ENCODE assay signal across 8 cellular contexts in the genomic region with DNA sequence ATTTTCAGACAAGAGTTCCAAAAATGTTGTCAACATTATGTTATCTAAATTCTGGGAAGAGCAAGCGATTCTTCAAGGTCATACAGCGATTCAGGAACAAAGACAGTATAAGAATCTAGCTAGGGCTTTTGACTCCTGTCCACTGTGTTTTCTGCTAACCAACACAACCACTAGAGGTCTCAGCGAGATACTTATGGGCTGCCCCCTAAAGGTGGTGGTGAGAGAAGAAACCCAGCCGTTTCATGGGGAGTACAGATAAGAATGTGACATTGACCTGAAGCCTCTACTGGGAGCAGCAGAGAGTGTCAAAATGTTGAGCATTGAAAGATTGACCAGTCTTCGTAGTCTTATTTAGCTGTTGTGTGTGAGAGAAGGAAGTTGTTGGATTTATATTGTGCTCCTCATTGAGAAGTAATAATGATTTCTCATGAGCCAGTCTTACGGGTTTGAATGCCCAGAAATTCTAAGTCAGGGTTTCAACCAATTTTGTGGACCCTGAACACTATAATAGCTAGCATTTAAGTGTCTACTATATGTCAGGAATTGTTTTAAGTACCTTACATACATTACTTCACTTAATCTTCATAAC.
A peak's percentile ranks its signal among the peaks of the same experiment; 100 is the strongest.
DNase-seq lines count a peak whose midpoint lies in the region; ATAC-seq, FAIRE-seq and TF ChIP-seq lines count a peak whose summit lies in the region.

No MANE protein-coding gene starts in this region.

- in situ Hi-C loops in HepG2 (cut with HindIII; ENCODE audit: extremely low pct_ligation_motif_present, low pct_unique_long_range_greater_than_20kb): loop anchor here (5.0 to 25.0 kb wide), 3 partner anchors 97 to 547 kb away; a partner anchor contains a TSS

- DNase-seq in AG08395 (ENCODE audit: low spot score): peak; percentile 81
- DNase-seq in NCI-H1436 treated with DMSO at 0.1 percent for 48 hours (lab: John Stamatoyannopoulos, UW): peak; percentile 26
- peak; percentile 56 for DNase-seq in T-helper 2 cell treated with Interferon-gamma antibody and Interleukin-4, amounts not matched to agents 5 μg/mL and 100 μg/mL, for 36 hours (ENCODE audit: low spot score)
- peak; percentile 74 for DNase-seq in bronchial epithelial cell (ENCODE audit: low read depth)
- DNase-seq in HepG2 (ENCODE audit: low spot score): peak; percentile 92
- DNase-seq in stimulated activated CD8-positive, alpha-beta memory T cell treated with anti-CD3 and anti-CD28 coated beads, Interleukin-7, amount 100 ng/mL, for 1 hour (ENCODE audit: low read depth in 2 of 2): peak; percentile 3 to 22

- no peaks in the 10 kb centered on the region for H3K27me3 ChIP-seq in bronchial epithelial cell (ENCODE audit: control insufficient read depth, insufficient read depth, low read length)
- H3K27me3 ChIP-seq in HepG2 (ENCODE audit: control insufficient read depth in 1 of 2, insufficient read depth in 2 of 2, low read length in 2 of 2): no peaks in the 10 kb centered on the region

- TF ChIP-seq EP300 in HepG2 (IDR thresholded peaks at IDR 0.05; ENCODE audit: low read depth in 2 of 2, low read length in 2 of 2): peak in 1 of 2 experiments; percentile 63; a peak in 2 of 4 replicates
- no peak for TF ChIP-seq EP300 in HepG2 (CRISPR knock-in tag; IDR thresholded peaks at IDR 0.05; ENCODE audit: borderline replicate concordance)

- no peak overlapping the region for H3K27ac Mint-ChIP-seq in T-helper 2 cell treated with Interferon-gamma antibody and Interleukin-4, amounts not matched to agents 5 μg/mL and 100 μg/mL, for 36 hours

- no peak overlapping the region for H2AFZ ChIP-seq in HepG2 (ENCODE audit: low read length)

- no peak overlapping the region for H3K9ac ChIP-seq in HepG2 (ENCODE audit: insufficient read depth, low read depth, low read length)

- peak; percentile 100 for ATAC-seq in GM18505 (IDR thresholded peaks at IDR 0.05; ENCODE audit: unreplicated experiment)
- peak; percentile 100 for ATAC-seq in HG02884 (IDR thresholded peaks at IDR 0.05; ENCODE audit: unreplicated experiment)
- peak; percentile 100 for ATAC-seq in HepG2

- peak; percentile 94 for TF ChIP-seq CTCF in bronchial epithelial cell (IDR thresholded peaks at IDR 0.05; ENCODE audit: insufficient read depth, low read length, severe bottlenecking)
- TF ChIP-seq CTCF in HepG2 (CRISPR knock-in tag; IDR thresholded peaks at IDR 0.05): peak; percentile 92

- intact Hi-C loops in HepG2 (cut with micrococcal nuclease; ENCODE audit: unreplicated experiment): loop anchor here (1.0 to 10.0 kb wide), 5 partner anchors 23 to 550 kb away; no protein-coding TSS in a partner anchor

- H3K4me2 ChIP-seq in HepG2 (ENCODE audit: low read depth, low read length): 0 out of 2 replicates have a peak overlapping the region, but pooled peaks have one; percentile 28

- TF ChIP-seq POLR2A in GM18505 (IDR thresholded peaks at IDR 0.05; ENCODE audit: borderline replicate concordance, extremely low read depth, insufficient read depth, insufficient read length) (no peak), HepG2 (IDR thresholded peaks at IDR 0.05; ENCODE audit: insufficient read depth in 1 of 2, low read depth in 2 of 2, low read length in 2 of 2) (no peak)

- no peaks in the 10 kb centered on the region for H3K9me3 Mint-ChIP-seq in T-helper 2 cell treated with Interferon-gamma antibody and Interleukin-4, amounts not matched to agents 5 μg/mL and 100 μg/mL, for 36 hours

- H3K9me3 ChIP-seq in HepG2 (ENCODE audit: low read length): no peaks in the 10 kb centered on the region

- no peak overlapping the region for H3K4me3 Mint-ChIP-seq in T-helper 2 cell treated with Interferon-gamma antibody and Interleukin-4, amounts not matched to agents 5 μg/mL and 100 μg/mL, for 36 hours

- FAIRE-seq in bronchial epithelial cell (lab: Jason Lieb, UNC): no peak
- FAIRE-seq in HepG2 (lab: Jason Lieb, UNC): peak; percentile 77

- peaks cover 5% of the 10 kb centered on the region for H3K4me1 Mint-ChIP-seq in T-helper 2 cell treated with Interferon-gamma antibody and Interleukin-4, amounts not matched to agents 5 μg/mL and 100 μg/mL, for 36 hours (ENCODE audit: low read depth)

- TF ChIP-seq RAD21 in HepG2 (CRISPR knock-in tag; IDR thresholded peaks at IDR 0.05): peak; percentile 89

- H3K36me3 ChIP-seq in bronchial epithelial cell (ENCODE audit: control insufficient read depth, insufficient read depth, low read length): no peaks in the 10 kb centered on the region
- no peaks in the 10 kb centered on the region for H3K36me3 ChIP-seq in HepG2 (replicated peaks in 1 of 2; ENCODE audit: control insufficient read depth in 1 of 2, insufficient read depth in 2 of 2, low read length in 2 of 2)

- H3K79me2 ChIP-seq in HepG2 (ENCODE audit: insufficient read depth, low read length): no peaks in the 10 kb centered on the region

- no TSS peak for BruUV-seq in HepG2 (replicated peaks; lab: Mats Ljungman, UMichigan)

- H3K4me3 ChIP-seq in bronchial epithelial cell (ENCODE audit: low read depth, low read length): no peak overlapping the region
- H3K4me3 ChIP-seq in HepG2 (replicated peaks in 1 of 3; ENCODE audit: insufficient read depth in 1 of 3, low read depth in 2 of 3, low read length in 3 of 3): no peak overlapping the region

- H4K20me1 ChIP-seq in HepG2 (ENCODE audit: insufficient read depth, low read length): no peaks in the 10 kb centered on the region

- 17% methylated on average over 6 of the region's 6 CpGs for WGBS in HepG2 (ENCODE audit: low lambda C conversion rate)

- H3K36me3 Mint-ChIP-seq in T-helper 2 cell treated with Interferon-gamma antibody and Interleukin-4, amounts not matched to agents 5 μg/mL and 100 μg/mL, for 36 hours (ENCODE audit: low read depth): no peaks in the 10 kb centered on the region

- peaks cover 19% of the 10 kb centered on the region for H3K27me3 Mint-ChIP-seq in T-helper 2 cell treated with Interferon-gamma antibody and Interleukin-4, amounts not matched to agents 5 μg/mL and 100 μg/mL, for 36 hours (ENCODE audit: low read depth)

- CTCF ChIA-PET in HepG2 (lab: Yijun Ruan, JAX; ENCODE audit: low intra/inter-chr PET ratio, low total read pairs): interaction anchor here (0.6 to 2.2 kb wide), 14 partner anchors 9 to 547 kb away, joined by 3 to 37 read pairs (median 4); a partner anchor contains a TSS

- H3K27ac ChIP-seq in HepG2 (ENCODE audit: extremely low read length, insufficient read depth, low read length): no peak overlapping the region

- peaks cover 35% of the 10 kb centered on the region for H3K4me1 ChIP-seq in HepG2 (ENCODE audit: insufficient read depth, low read length)

- POLR2A ChIA-PET in HepG2 (lab: Yijun Ruan, JAX): interaction anchor here (1.2 to 3.2 kb wide), 8 partner anchors 10 to 168 kb away, joined by 3 to 24 read pairs (median 4); a partner anchor contains a TSS

TF ChIP-seq in HepG2, 621 proteins besides CTCF, POLR2A, EP300 and RAD21 (continues in another document):
- no peak for TF ChIP-seq KLF15 (CRISPR knock-in tag; IDR thresholded peaks at IDR 0.05; ENCODE audit: borderline replicate concordance)
- TF ChIP-seq ZNF331 (CRISPR knock-in tag; IDR thresholded peaks at IDR 0.05): peak; percentile 89
- no peak; the same call in 1 of the 2 replicates for TF ChIP-seq RXRA (CRISPR knock-in tag; IDR thresholded peaks at IDR 0.05)
- peak; percentile 79 for TF ChIP-seq MED1 (CRISPR knock-in tag; IDR thresholded peaks at IDR 0.05)
- TF ChIP-seq ERF (CRISPR knock-in tag; IDR thresholded peaks at IDR 0.05): peak; percentile 57
- TF ChIP-seq MAF1 (CRISPR knock-in tag; IDR thresholded peaks at IDR 0.05; ENCODE audit: borderline replicate concordance): no peak
- TF ChIP-seq MAFG (CRISPR knock-in tag; IDR thresholded peaks at IDR 0.05): no peak
- TF ChIP-seq FOXP1 (IDR thresholded peaks at IDR 0.05): no peak
- TF ChIP-seq FOXP1 (CRISPR knock-in tag; IDR thresholded peaks at IDR 0.05): peak; percentile 34; the same call in 1 of the 2 replicates
- peak; percentile 61; the same call in 1 of the 2 replicates for TF ChIP-seq HMG20A (CRISPR knock-in tag; IDR thresholded peaks at IDR 0.05; ENCODE audit: borderline replicate concordance)
- no peak for TF ChIP-seq CAMTA2 (CRISPR knock-in tag; IDR thresholded peaks at IDR 0.05; ENCODE audit: borderline replicate concordance)
- TF ChIP-seq SALL1 (CRISPR knock-in tag; IDR thresholded peaks at IDR 0.05): peak; percentile 58; the same call in 1 of the 2 replicates
- TF ChIP-seq RARA (CRISPR knock-in tag; IDR thresholded peaks at IDR 0.05): peak; percentile 59
- 0 out of 2 replicates have a peak, but pooled peaks have one; percentile 43 for TF ChIP-seq ZSCAN25 (CRISPR knock-in tag; IDR thresholded peaks at IDR 0.05)
- TF ChIP-seq RXRB (CRISPR knock-in tag; IDR thresholded peaks at IDR 0.05; ENCODE audit: borderline replicate concordance): peak; percentile 81
- TF ChIP-seq YEATS2 (CRISPR knock-in tag; IDR thresholded peaks at IDR 0.05; ENCODE audit: borderline replicate concordance): peak; percentile 43; the same call in 1 of the 2 replicates
- TF ChIP-seq ZNF343 (CRISPR knock-in tag; IDR thresholded peaks at IDR 0.05): no peak
- TF ChIP-seq IKZF1 (IDR thresholded peaks at IDR 0.05): no peak
- peak; percentile 29; the same call in 1 of the 2 replicates for TF ChIP-seq ZBTB7B (CRISPR knock-in tag; IDR thresholded peaks at IDR 0.05)
- TF ChIP-seq, protein P1, sequence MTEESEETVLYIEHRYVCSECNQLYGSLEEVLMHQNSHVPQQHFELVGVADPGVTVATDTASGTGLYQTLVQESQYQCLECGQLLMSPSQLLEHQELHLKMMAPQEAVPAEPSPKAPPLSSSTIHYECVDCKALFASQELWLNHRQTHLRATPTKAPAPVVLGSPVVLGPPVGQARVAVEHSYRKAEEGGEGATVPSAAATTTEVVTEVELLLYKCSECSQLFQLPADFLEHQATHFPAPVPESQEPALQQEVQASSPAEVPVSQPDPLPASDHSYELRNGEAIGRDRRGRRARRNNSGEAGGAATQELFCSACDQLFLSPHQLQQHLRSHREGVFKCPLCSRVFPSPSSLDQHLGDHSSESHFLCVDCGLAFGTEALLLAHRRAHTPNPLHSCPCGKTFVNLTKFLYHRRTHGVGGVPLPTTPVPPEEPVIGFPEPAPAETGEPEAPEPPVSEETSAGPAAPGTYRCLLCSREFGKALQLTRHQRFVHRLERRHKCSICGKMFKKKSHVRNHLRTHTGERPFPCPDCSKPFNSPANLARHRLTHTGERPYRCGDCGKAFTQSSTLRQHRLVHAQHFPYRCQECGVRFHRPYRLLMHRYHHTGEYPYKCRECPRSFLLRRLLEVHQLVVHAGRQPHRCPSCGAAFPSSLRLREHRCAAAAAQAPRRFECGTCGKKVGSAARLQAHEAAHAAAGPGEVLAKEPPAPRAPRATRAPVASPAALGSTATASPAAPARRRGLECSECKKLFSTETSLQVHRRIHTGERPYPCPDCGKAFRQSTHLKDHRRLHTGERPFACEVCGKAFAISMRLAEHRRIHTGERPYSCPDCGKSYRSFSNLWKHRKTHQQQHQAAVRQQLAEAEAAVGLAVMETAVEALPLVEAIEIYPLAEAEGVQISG (CRISPR knock-in tag; IDR thresholded peaks at IDR 0.05): peak; percentile 42; the same call in 1 of the 2 replicates
- peak; percentile 63; the same call in 1 of the 2 replicates for TF ChIP-seq ZNF124 (CRISPR knock-in tag; IDR thresholded peaks at IDR 0.05)

Comparison
In these comparisons a context has a peak if more than half of its experiments do, and no peak if none do; other contexts are left out.
1. DNase-seq: peak in every context shown above with its lines; median percentile 92 in HepG2; 81 in AG08395; 74 in bronchial epithelial cell; 56 in T-helper 2 cell treated with Interferon-gamma antibody and Interleukin-4, amounts not matched to agents 5 μg/mL and 100 μg/mL, for 36 hours; 26 in NCI-H1436 treated with DMSO at 0.1 percent for 48 hours; 12 in stimulated activated CD8-positive, alpha-beta memory T cell treated with anti-CD3 and anti-CD28 coated beads, Interleukin-7, amount 100 ng/mL, for 1 hour.